1 cellular context compared by ENCODE assay signal in the genomic region with DNA sequence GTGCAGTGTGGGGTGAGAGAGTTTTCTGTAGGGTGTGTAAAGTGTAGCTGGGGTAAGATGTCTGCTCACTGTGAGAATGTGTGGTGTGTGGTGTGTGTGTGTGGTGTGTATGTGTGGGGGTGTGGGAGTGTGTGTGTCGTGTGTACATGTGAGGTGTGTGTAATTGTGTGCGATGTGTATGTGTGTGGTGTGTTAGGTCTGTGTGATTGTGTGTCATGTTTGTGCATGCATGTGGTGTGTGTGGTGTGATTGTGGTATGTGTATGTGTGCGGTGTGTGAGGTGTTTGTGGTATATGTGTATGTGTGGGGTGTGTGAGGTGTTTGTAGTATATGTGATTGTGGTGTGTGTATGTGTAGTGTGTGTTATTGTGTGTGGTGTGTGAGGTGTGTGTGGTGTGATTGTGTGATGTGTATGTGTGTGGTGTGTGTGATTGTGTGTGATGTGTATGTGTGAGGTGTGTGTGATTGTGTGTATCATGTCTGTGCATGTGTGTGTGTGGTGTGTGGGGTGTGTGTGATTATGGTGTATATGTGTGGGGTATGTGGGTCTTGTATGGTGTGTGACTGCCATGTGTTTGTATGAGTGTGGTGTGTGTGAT.
A peak's percentile ranks its signal among the peaks of the same experiment; 100 is the strongest.
TF ChIP-seq lines count a peak whose summit lies in the region.

No MANE protein-coding gene starts in this region.

TF ChIP-seq in HepG2, 621 proteins besides CTCF, POLR2A, EP300 and RAD21 (continued from another document):
- TF ChIP-seq, protein P1, sequence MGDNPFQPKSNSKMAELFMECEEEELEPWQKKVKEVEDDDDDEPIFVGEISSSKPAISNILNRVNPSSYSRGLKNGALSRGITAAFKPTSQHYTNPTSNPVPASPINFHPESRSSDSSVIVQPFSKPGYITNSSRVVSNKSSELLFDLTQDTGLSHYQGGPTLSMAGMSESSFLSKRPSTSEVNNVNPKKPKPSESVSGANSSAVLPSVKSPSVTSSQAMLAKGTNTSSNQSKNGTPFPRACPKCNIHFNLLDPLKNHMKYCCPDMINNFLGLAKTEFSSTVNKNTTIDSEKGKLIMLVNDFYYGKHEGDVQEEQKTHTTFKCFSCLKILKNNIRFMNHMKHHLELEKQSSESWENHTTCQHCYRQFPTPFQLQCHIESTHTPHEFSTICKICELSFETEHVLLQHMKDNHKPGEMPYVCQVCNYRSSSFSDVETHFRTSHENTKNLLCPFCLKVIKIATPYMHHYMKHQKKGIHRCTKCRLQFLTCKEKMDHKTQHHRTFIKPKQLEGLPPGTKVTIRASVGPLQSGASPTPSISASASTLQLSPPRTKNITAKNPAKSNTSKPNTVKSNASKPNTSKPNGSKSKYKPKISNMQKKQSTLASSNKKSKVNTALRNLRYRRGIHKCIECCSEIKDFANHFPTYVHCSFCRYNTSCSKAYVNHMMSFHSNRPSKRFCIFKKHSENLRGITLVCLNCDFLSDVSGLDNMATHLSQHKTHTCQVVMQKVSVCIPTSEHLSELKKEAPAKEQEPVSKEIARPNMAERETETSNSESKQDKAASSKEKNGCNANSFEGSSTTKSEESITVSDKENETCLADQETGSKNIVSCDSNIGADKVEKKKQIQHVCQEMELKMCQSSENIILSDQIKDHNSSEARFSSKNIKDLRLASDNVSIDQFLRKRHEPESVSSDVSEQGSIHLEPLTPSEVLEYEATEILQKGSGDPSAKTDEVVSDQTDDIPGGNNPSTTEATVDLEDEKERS (CRISPR knock-in tag; IDR thresholded peaks at IDR 0.05) = no peak
- TF ChIP-seq, protein P2, sequence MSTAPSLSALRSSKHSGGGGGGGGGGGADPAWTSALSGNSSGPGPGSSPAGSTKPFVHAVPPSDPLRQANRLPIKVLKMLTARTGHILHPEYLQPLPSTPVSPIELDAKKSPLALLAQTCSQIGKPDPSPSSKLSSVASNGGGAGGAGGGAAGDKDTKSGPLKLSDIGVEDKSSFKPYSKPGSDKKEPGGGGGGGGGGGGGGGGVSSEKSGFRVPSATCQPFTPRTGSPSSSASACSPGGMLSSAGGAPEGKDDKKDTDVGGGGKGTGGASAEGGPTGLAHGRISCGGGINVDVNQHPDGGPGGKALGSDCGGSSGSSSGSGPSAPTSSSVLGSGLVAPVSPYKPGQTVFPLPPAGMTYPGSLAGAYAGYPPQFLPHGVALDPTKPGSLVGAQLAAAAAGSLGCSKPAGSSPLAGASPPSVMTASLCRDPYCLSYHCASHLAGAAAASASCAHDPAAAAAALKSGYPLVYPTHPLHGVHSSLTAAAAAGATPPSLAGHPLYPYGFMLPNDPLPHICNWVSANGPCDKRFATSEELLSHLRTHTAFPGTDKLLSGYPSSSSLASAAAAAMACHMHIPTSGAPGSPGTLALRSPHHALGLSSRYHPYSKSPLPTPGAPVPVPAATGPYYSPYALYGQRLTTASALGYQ (CRISPR knock-in tag; IDR thresholded peaks at IDR 0.05) = no peak
- TF ChIP-seq HDAC1 (CRISPR knock-in tag; IDR thresholded peaks at IDR 0.05) (no peak), ZNF207 (IDR thresholded peaks at IDR 0.05; ENCODE audit: borderline replicate concordance) (peak; percentile 52; the same call in 1 of the 2 replicates), CREB1 (IDR thresholded peaks at IDR 0.05) (peak; percentile 41; the same call in 1 of the 2 replicates), CREB1 (CRISPR knock-in tag; IDR thresholded peaks at IDR 0.05) (no peak), LCORL (IDR thresholded peaks at IDR 0.05) (peak; percentile 35; the same call in 1 of the 2 replicates), LCORL (CRISPR knock-in tag; IDR thresholded peaks at IDR 0.05) (no peak), ZBTB8A (CRISPR knock-in tag; IDR thresholded peaks at IDR 0.05; ENCODE audit: borderline replicate concordance, low read depth) (no peak)
- TF ChIP-seq, protein P3, sequence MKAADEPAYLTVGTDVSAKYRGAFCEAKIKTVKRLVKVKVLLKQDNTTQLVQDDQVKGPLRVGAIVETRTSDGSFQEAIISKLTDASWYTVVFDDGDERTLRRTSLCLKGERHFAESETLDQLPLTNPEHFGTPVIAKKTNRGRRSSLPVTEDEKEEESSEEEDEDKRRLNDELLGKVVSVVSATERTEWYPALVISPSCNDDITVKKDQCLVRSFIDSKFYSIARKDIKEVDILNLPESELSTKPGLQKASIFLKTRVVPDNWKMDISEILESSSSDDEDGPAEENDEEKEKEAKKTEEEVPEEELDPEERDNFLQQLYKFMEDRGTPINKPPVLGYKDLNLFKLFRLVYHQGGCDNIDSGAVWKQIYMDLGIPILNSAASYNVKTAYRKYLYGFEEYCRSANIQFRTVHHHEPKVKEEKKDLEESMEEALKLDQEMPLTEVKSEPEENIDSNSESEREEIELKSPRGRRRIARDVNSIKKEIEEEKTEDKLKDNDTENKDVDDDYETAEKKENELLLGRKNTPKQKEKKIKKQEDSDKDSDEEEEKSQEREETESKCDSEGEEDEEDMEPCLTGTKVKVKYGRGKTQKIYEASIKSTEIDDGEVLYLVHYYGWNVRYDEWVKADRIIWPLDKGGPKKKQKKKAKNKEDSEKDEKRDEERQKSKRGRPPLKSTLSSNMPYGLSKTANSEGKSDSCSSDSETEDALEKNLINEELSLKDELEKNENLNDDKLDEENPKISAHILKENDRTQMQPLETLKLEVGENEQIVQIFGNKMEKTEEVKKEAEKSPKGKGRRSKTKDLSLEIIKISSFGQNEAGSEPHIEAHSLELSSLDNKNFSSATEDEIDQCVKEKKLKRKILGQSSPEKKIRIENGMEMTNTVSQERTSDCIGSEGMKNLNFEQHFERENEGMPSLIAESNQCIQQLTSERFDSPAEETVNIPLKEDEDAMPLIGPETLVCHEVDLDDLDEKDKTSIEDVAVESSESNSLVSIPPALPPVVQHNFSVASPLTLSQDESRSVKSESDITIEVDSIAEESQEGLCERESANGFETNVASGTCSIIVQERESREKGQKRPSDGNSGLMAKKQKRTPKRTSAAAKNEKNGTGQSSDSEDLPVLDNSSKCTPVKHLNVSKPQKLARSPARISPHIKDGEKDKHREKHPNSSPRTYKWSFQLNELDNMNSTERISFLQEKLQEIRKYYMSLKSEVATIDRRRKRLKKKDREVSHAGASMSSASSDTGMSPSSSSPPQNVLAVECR (CRISPR knock-in tag; IDR thresholded peaks at IDR 0.05; ENCODE audit: borderline replicate concordance) = no peak
- TF ChIP-seq, protein P4, sequence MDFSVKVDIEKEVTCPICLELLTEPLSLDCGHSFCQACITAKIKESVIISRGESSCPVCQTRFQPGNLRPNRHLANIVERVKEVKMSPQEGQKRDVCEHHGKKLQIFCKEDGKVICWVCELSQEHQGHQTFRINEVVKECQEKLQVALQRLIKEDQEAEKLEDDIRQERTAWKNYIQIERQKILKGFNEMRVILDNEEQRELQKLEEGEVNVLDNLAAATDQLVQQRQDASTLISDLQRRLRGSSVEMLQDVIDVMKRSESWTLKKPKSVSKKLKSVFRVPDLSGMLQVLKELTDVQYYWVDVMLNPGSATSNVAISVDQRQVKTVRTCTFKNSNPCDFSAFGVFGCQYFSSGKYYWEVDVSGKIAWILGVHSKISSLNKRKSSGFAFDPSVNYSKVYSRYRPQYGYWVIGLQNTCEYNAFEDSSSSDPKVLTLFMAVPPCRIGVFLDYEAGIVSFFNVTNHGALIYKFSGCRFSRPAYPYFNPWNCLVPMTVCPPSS (IDR thresholded peaks at IDR 0.05) = 0 out of 2 replicates have a peak, but pooled peaks have one; percentile 51
